8 cellular contexts compared by ENCODE assay signal in the genomic region with DNA sequence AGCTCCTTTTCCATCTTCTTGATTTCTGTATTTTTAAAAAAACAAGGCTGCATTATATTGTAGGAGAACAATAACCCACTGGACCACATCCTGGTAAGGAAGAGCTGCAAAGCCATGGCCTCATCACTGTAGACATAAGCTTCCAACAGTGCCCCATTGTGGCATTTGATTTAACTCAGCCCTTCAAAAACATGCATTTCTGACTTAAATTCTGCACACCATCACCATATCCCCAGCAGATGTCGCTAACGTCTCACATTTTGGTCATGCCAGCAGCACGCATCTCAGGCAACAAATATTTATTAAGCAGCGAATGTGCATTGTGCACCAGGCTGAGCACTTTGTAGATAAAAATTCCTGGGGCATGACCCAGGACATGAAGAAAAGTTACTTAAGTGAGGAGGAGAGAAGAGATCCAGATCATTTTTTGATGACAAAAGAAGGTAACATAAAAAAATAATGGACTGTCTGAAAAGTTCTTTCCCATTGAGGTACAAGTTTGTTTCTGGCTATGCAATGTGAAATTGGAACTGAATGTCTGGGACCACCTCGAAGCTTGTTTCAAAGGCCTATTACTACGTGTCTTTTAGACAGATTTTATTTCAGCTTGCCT.
A peak's percentile ranks its signal among the peaks of the same experiment; 100 is the strongest.
DNase-seq lines count a peak whose midpoint lies in the region; ATAC-seq and TF ChIP-seq lines count a peak whose summit lies in the region.

No MANE protein-coding gene starts in this region.

- ATAC-seq in GM21367 (IDR thresholded peaks at IDR 0.05; ENCODE audit: unreplicated experiment) (peak; percentile 80), PC-3 (peak; percentile 92), natural killer cell (peak; percentile 80 to 89 (median 82))
- peak; percentile 73 for ATAC-seq in stimulated activated naive CD8-positive, alpha-beta T cell treated with anti-CD3 and anti-CD28 coated beads, Interleukin-15, Interleukin-2, amounts not matched to agents 100 U/mL and 50 U/mL, for 24 hours

- CTCF ChIA-PET in CD8-positive, alpha-beta memory T cell (lab: Charles Lee): interaction anchor here (0.8 to 3.5 kb wide), 11 partner anchors 12 to 390 kb away, joined by 3 to 15 read pairs (median 4); a partner anchor contains a TSS
- CTCF ChIA-PET in PC-3 (lab: Charles Lee): interaction anchor here (0.6 to 1.4 kb wide), 15 partner anchors 8 to 615 kb away, joined by 3 to 16 read pairs (median 3); no protein-coding TSS in a partner anchor

- POLR2A ChIA-PET in CD8-positive, alpha-beta memory T cell (lab: Charles Lee): no interaction called here
- POLR2A ChIA-PET in PC-3 (lab: Charles Lee; ENCODE audit: unreplicated experiment): no interaction called here

- no peak for TF ChIP-seq POLR2A in esophagus muscularis mucosa (IDR thresholded peaks at IDR 0.05; ENCODE audit: low read depth)

- no peak overlapping the region for H2AFZ ChIP-seq in PC-3 (ENCODE audit: low read length)

- no peak for TF ChIP-seq EP300 in esophagus muscularis mucosa (IDR thresholded peaks at IDR 0.05)

- H3K9ac ChIP-seq in PC-3 (ENCODE audit: low read length): no peak overlapping the region

- no peaks in the 10 kb centered on the region for H3K9me3 ChIP-seq in CD8-positive, alpha-beta memory T cell (ENCODE audit: low read length)
- H3K9me3 ChIP-seq in PC-3 (ENCODE audit: low read length): no peaks in the 10 kb centered on the region
- no peaks in the 10 kb centered on the region for H3K9me3 ChIP-seq in esophagus muscularis mucosa

- peak; percentile 88 for TF ChIP-seq CTCF in PC-3 (conservative IDR thresholded peaks at IDR 0.05; ENCODE audit: low read depth, low read length)
- TF ChIP-seq CTCF in esophagus muscularis mucosa (IDR thresholded peaks at IDR 0.05): peak; percentile 74 to 85 (median 84)
- TF ChIP-seq CTCF in natural killer cell (IDR thresholded peaks at IDR 0.05): peak; percentile 81

- peak; percentile 36 to 67 (median 53) for DNase-seq in CD8-positive, alpha-beta memory T cell
- DNase-seq in KG1 (lab: John Stamatoyannopoulos, UW): peak; percentile 50
- DNase-seq in PC-3: peak; percentile 84
- peak; percentile 38 for DNase-seq in activated T-cell treated with anti-CD3 and anti-CD28 coated beads for 48 hours (ENCODE audit: low read depth)
- DNase-seq in esophagus muscularis mucosa (ENCODE audit: extremely low spot score): no peak
- DNase-seq in natural killer cell: peak; percentile 50
- DNase-seq in stimulated activated naive CD8-positive, alpha-beta T cell treated with anti-CD3 and anti-CD28 coated beads, Interleukin-15, Interleukin-2, amounts not matched to agents 100 U/mL and 50 U/mL, for 24 hours: peak; percentile 60

- peaks cover 6 to 15% of the 10 kb centered on the region in 2 donors for H3K27me3 Mint-ChIP-seq in CD8-positive, alpha-beta memory T cell
- peaks cover 0 to 9% of the 10 kb centered on the region in 2 donors for H3K27me3 Mint-ChIP-seq in natural killer cell (ENCODE audit: low read depth in 2 of 2)

- H3K27ac Mint-ChIP-seq in CD8-positive, alpha-beta memory T cell: no peak overlapping the region
- no peak overlapping the region for H3K27ac Mint-ChIP-seq in natural killer cell

- no peak overlapping the region for H3K27ac ChIP-seq in CD8-positive, alpha-beta memory T cell (ENCODE audit: low read depth, low read length)
- H3K27ac ChIP-seq in PC-3 (ENCODE audit: low read length): no peak overlapping the region
- no peak overlapping the region for H3K27ac ChIP-seq in esophagus muscularis mucosa (replicated peaks in 1 of 4)

- H3K27me3 ChIP-seq in CD8-positive, alpha-beta memory T cell (ENCODE audit: insufficient read depth, low read length, poor library complexity, severe bottlenecking): no peaks in the 10 kb centered on the region
- H3K27me3 ChIP-seq in PC-3 (ENCODE audit: low read length): no peaks in the 10 kb centered on the region
- peaks cover 0 to 17% (median 3%) of the 10 kb centered on the region in 4 donors for H3K27me3 ChIP-seq in esophagus muscularis mucosa

- no peaks in the 10 kb centered on the region for H3K9me3 Mint-ChIP-seq in CD8-positive, alpha-beta memory T cell
- no peaks in the 10 kb centered on the region for H3K9me3 Mint-ChIP-seq in natural killer cell

- H3K36me3 Mint-ChIP-seq in CD8-positive, alpha-beta memory T cell: peaks cover 0 to 1% (median 0%) of the 10 kb centered on the region in 3 donors
- no peaks in the 10 kb centered on the region for H3K36me3 Mint-ChIP-seq in natural killer cell

- H3K9me2 ChIP-seq in PC-3 (replicated peaks; ENCODE audit: low read length): no peaks in the 10 kb centered on the region

- intact Hi-C loops in PC-3 (cut with micrococcal nuclease): loop anchor here (1.0 to 5.0 kb wide), 5 partner anchors 146 to 390 kb away; a partner anchor contains a TSS
- intact Hi-C loops in esophagus muscularis mucosa (cut with DNase I): loop anchor here (10.0 kb wide), 1 partner anchor 184 kb away; no protein-coding TSS in a partner anchor
- intact Hi-C loops in natural killer cell (cut with micrococcal nuclease): loop anchor here (1.0 to 5.0 kb wide), 3 partner anchors 379 to 947 kb away; a partner anchor contains a TSS

- H4K20me1 ChIP-seq in PC-3 (ENCODE audit: low read length): no peaks in the 10 kb centered on the region

- H3K79me2 ChIP-seq in PC-3 (ENCODE audit: low read length): no peaks in the 10 kb centered on the region

- H3K4me1 ChIP-seq in CD8-positive, alpha-beta memory T cell (ENCODE audit: insufficient read depth, low read length): no peaks in the 10 kb centered on the region
- H3K4me1 ChIP-seq in PC-3 (ENCODE audit: insufficient read depth, low read length) (no peaks in the 10 kb centered on the region), esophagus muscularis mucosa (peaks cover 0 to 17% (median 6%) of the 10 kb centered on the region in 4 donors)

- no peaks in the 10 kb centered on the region for H3K36me3 ChIP-seq in CD8-positive, alpha-beta memory T cell (ENCODE audit: insufficient read depth, low read length)
- H3K36me3 ChIP-seq in PC-3 (ENCODE audit: low read depth, low read length): no peaks in the 10 kb centered on the region
- H3K36me3 ChIP-seq in esophagus muscularis mucosa: no peaks in the 10 kb centered on the region

- H3K4me3 ChIP-seq in CD8-positive, alpha-beta memory T cell (ENCODE audit: low read length): no peak overlapping the region
- no peak overlapping the region for H3K4me3 ChIP-seq in PC-3 (ENCODE audit: low read length)
- no peak overlapping the region for H3K4me3 ChIP-seq in esophagus muscularis mucosa

- no peaks in the 10 kb centered on the region for H3F3A ChIP-seq in PC-3 (ENCODE audit: low read length, unreplicated experiment)

- H3K4me2 ChIP-seq in PC-3 (ENCODE audit: low read length): no peak overlapping the region

- no TSS peak for BruUV-seq in PC-3 (replicated peaks; lab: Mats Ljungman, UMichigan)

- WGBS in esophagus muscularis mucosa: 17% methylated on average over 6 of the region's 6 CpGs

- H3K4me3 Mint-ChIP-seq in CD8-positive, alpha-beta memory T cell: no peak overlapping the region
- H3K4me3 Mint-ChIP-seq in natural killer cell: no peak overlapping the region

- H3K4me1 Mint-ChIP-seq in CD8-positive, alpha-beta memory T cell: no peaks in the 10 kb centered on the region
- no peaks in the 10 kb centered on the region for H3K4me1 Mint-ChIP-seq in natural killer cell
